ENCODE assay signal across 26 cellular contexts in the genomic region with DNA sequence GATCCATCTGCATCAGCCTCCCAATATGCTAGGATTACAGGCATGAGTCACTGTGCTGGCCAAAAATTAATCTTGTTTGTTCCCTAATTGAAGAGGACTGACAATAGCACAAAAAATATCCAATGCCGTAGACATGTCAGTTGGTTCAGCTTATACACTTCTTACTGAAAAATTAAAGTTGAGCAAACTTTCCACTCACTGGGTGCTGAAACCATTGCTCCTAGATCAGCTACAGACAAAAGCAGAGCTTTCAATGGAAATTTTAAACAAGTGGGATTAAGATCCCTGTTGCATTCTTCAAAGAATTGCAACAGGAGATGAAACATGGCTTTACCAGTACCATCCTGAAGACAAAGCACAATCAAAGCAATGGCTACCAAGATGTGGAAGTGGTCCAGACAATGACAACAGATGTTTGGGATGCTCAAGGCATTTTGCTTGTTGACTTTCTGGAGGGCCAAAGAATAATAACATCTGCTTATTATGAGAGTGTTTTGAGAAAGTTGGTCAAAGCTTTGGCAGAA. TPM values are rescaled to one million over a fixed set of nuclear protein-coding genes. Genes with fewer than 3 reads are reported as not detected.
DNase-seq lines count a peak whose midpoint lies in the region; FAIRE-seq and TF ChIP-seq lines count a peak whose summit lies in the region.
"Had no signal": no experiment of that assay in that cellular context is flagged by ENCODE, and none has a peak within 500 bp of the region (broad histone marks: within the 10 kb centered on the region; RNA-seq: fewer than 3 reads in every experiment).

No MANE protein-coding gene starts in this region.

- no peak overlapping the region for H2BK5ac ChIP-seq in H1 (ENCODE audit: low read depth, low read length)

- H3K4me1 ChIP-seq in H1 (replicated peaks in 1 of 4; ENCODE audit: control insufficient read depth in 3 of 4, insufficient read depth in 4 of 4, low read length in 3 of 4), result peaks cover 0 to 5% (median 2%) of the 10 kb centered on the region in 4 experiments; a peak in 4 of 7 replicates
- H3K4me1 ChIP-seq: BLaER1 treated with 17β-estradiol and CSF1 and Interleukin-3, amounts not matched to agents 10 nM and 100 nM; HAP-1 had no signal

- no peaks in the 10 kb centered on the region for H3K27me3 ChIP-seq in H1 (replicated peaks in 1 of 4; ENCODE audit: control insufficient read depth in 3 of 4, extremely low read depth in 1 of 4, insufficient read depth in 3 of 4, low read length in 3 of 4)
- H3K27me3 ChIP-seq: BE2C; BLaER1 treated with 17β-estradiol and CSF1 and Interleukin-3, amounts not matched to agents 10 nM and 100 nM had no signal

- WGBS in H1 (ENCODE audit: extremely low coverage in 1 of 2, insufficient coverage in 1 of 2, insufficient read length in 1 of 2, insufficient replicate concordance in 2 of 2, low coverage in 1 of 2, low lambda C conversion rate in 2 of 2, missing lambda C conversion rate in 1 of 2), 2 experiments, result 94% methylated on average over 1 of the region's 1 CpG; no CpG with 5 or more reads in 1 of the 2 experiments

- no peak overlapping the region for H3K4me2 ChIP-seq in H1 (ENCODE audit: insufficient read depth in 1 of 2, low read depth in 2 of 2, low read length in 2 of 2)
- H3K4me2 ChIP-seq: BLaER1 treated with 17β-estradiol and CSF1 and Interleukin-3, amounts not matched to agents 10 nM and 100 nM had no signal

- no peak overlapping the region for H3K56ac ChIP-seq in H1 (replicated peaks; ENCODE audit: insufficient read length, low read depth, low read length)

- H2BK20ac ChIP-seq in H1 (ENCODE audit: low read length), result no peak overlapping the region

- H3K4me3 Mint-ChIP-seq in immature natural killer cell, result no peak overlapping the region
- H3K4me3 Mint-ChIP-seq: CD4-positive, alpha-beta T cell; CD8-positive, alpha-beta memory T cell had no signal

- TF ChIP-seq EP300 in Ishikawa (IDR thresholded peaks at IDR 0.05; ENCODE audit: borderline replicate concordance) (no peak), H1 (IDR thresholded peaks at IDR 0.05; ENCODE audit: borderline replicate concordance in 1 of 2, low read depth in 2 of 2, low read length in 2 of 2) (no peak)

- TF ChIP-seq RAD21 in Ishikawa (IDR thresholded peaks at IDR 0.05; ENCODE audit: low read depth) (no peak), H1 (IDR thresholded peaks at IDR 0.05 in 1 of 2, conservative IDR thresholded peaks at IDR 0.05 in 1 of 2; ENCODE audit: low read depth in 2 of 2, low read length in 2 of 2) (no peak)

- no peak overlapping the region for H3K4me3 ChIP-seq in H1 (ENCODE audit: extremely low read depth in 1 of 4, insufficient read depth in 2 of 4, low read depth in 3 of 4, low read length in 4 of 4)
- H3K4me3 ChIP-seq: BLaER1 treated with 17β-estradiol and CSF1 and Interleukin-3, amounts not matched to agents 10 nM and 100 nM; GM23248; HAP-1 had no signal

- H3K9me3 ChIP-seq in H1 (ENCODE audit: insufficient read depth in 2 of 2, low read depth in 1 of 2, low read length in 1 of 2), result peaks cover 0 to 12% of the 10 kb centered on the region in 2 experiments; a peak in 2 of 4 replicates
- H3K9me3 ChIP-seq: BE2C, HAP-1 had no signal

- no peak overlapping the region for H2AK5ac ChIP-seq in H1 (ENCODE audit: low read depth, low read length)

- H3K18ac ChIP-seq in H1 (ENCODE audit: extremely low read depth, low read length), result no peak overlapping the region

- no peak for TF ChIP-seq CTCF in H1 (IDR thresholded peaks at IDR 0.05; ENCODE audit: control extremely low read depth in 1 of 3, insufficient read depth in 1 of 3, low read depth in 1 of 3, low read length in 3 of 3)

- CTCF ChIA-PET in H1 (lab: Charles Lee; ENCODE audit: partially characterized antibody), result interaction anchor here (0.6 to 1.5 kb wide), 8 partner anchors 10 to 162 kb away, joined by 3 to 9 read pairs (median 3); a partner anchor contains a TSS

- no peak overlapping the region for H3K27ac ChIP-seq in H1 (ENCODE audit: low read depth, low read length)
- H3K27ac ChIP-seq: 22Rv1; BLaER1 treated with 17β-estradiol and CSF1 and Interleukin-3, amounts not matched to agents 10 nM and 100 nM; GM23248 had no signal

- H3K27ac Mint-ChIP-seq in immature natural killer cell, result no peak overlapping the region
- H3K27ac Mint-ChIP-seq: CD14-positive monocyte; CD4-positive, alpha-beta T cell had no signal

- H2BK15ac ChIP-seq in H1 (ENCODE audit: low read length), result 0 out of 2 replicates have a peak overlapping the region, but pooled peaks have one; percentile 29

- H3K23me2 ChIP-seq in H1 (ENCODE audit: low read depth, low read length), result no peaks in the 10 kb centered on the region

- no peaks in the 10 kb centered on the region for H3K79me1 ChIP-seq in H1 (ENCODE audit: low read depth, low read length)

- no peak overlapping the region for H2BK120ac ChIP-seq in H1 (replicated peaks; ENCODE audit: low read depth, low read length)

- POLR2A ChIA-PET in H1 (lab: Charles Lee; ENCODE audit: partially characterized antibody), result no interaction called here

- no peak for FAIRE-seq in H1 (lab: Jason Lieb, UNC)
- FAIRE-seq: A204.1, D721Med, GM12892, GM19239, H54 had no signal

- no peak for TF ChIP-seq POLR2A in H1 (IDR thresholded peaks at IDR 0.05; ENCODE audit: control extremely low read depth in 1 of 2, low read depth in 2 of 2, low read length in 2 of 2)

- no peak overlapping the region for H3K4ac ChIP-seq in H1 (replicated peaks; ENCODE audit: insufficient read length, low read depth, low read length)

- H4K91ac ChIP-seq in H1 (replicated peaks; ENCODE audit: insufficient read length, low read length), result no peak overlapping the region

- no peak overlapping the region for H2AFZ ChIP-seq in H1 (ENCODE audit: low read length)
- H2AFZ ChIP-seq: GM23248 had no signal

- no peaks in the 10 kb centered on the region for H3K4me1 Mint-ChIP-seq in immature natural killer cell
- H3K4me1 Mint-ChIP-seq: CD14-positive monocyte; CD8-positive, alpha-beta memory T cell had no signal

- H3K79me2 ChIP-seq in H1 (ENCODE audit: control insufficient read depth in 1 of 2, insufficient read depth in 2 of 2, low read length in 2 of 2), result no peaks in the 10 kb centered on the region

- DNase-seq in NCI-H82 (lab: John Stamatoyannopoulos, UW) (peak; percentile 31), NCI-H82 treated with DMSO at 0.1 percent for 48 hours (lab: John Stamatoyannopoulos, UW; ENCODE audit: unreplicated experiment) (no peak), H1 (ENCODE audit: low read depth in 1 of 2, low spot score in 2 of 2) (no peak), GOT3 (lab: John Stamatoyannopoulos, UW) (no peak), immature natural killer cell (no peak)
- DNase-seq: ACHN; AML-193; BE2C; CD4-positive, alpha-beta T cell; CD8-positive, alpha-beta memory T cell; DMS 273 treated with DMSO at 0.1 percent for 48 hours; DMS79 treated with DMSO at 0.1 percent for 48 hours; GF-D8; GM23248 had no signal

- peaks cover 0 to 9% (median 0%) of the 10 kb centered on the region in 6 donors for H3K9me3 Mint-ChIP-seq in immature natural killer cell

- H2BK12ac ChIP-seq in H1 (ENCODE audit: low read depth, low read length), result no peak overlapping the region

- no peak overlapping the region for H4K8ac ChIP-seq in H1 (ENCODE audit: extremely low read depth, insufficient read depth, low read length)

- H3K27me3 Mint-ChIP-seq in immature natural killer cell (ENCODE audit: low read depth in 3 of 3), result peaks cover 10 to 23% (median 12%) of the 10 kb centered on the region in 3 donors

- no peak overlapping the region for H3K14ac ChIP-seq in H1 (ENCODE audit: insufficient read length)

- H3K9ac ChIP-seq in H1 (replicated peaks in 1 of 4; ENCODE audit: extremely low read depth in 1 of 4, low read depth in 3 of 4, low read length in 3 of 4), result no peak overlapping the region
- H3K9ac ChIP-seq: BLaER1 treated with 17β-estradiol and CSF1 and Interleukin-3, amounts not matched to agents 10 nM and 100 nM; GM23248 had no signal

- H3K36me3 Mint-ChIP-seq in immature natural killer cell, result no peaks in the 10 kb centered on the region
- H3K36me3 Mint-ChIP-seq: CD14-positive monocyte had no signal

- no peak overlapping the region for H3K23ac ChIP-seq in H1 (ENCODE audit: insufficient read length)

- no peaks in the 10 kb centered on the region for H3K36me3 ChIP-seq in H1 (ENCODE audit: control insufficient read depth in 2 of 4, insufficient read depth in 4 of 4, low read length in 3 of 4)
- H3K36me3 ChIP-seq: BE2C; BLaER1 treated with 17β-estradiol and CSF1 and Interleukin-3, amounts not matched to agents 10 nM and 100 nM; HAP-1 had no signal

- no peak overlapping the region for H4K5ac ChIP-seq in H1 (ENCODE audit: insufficient read length, low read depth, low read length)

- H4K20me1 ChIP-seq in H1 (replicated peaks in 1 of 2; ENCODE audit: control insufficient read depth in 1 of 2, insufficient read depth in 2 of 2, low read length in 2 of 2), result no peaks in the 10 kb centered on the region
- H4K20me1 ChIP-seq: BLaER1 treated with 17β-estradiol and CSF1 and Interleukin-3, amounts not matched to agents 10 nM and 100 nM had no signal

RNA-seq across cellular contexts. Expression of a gene that starts 16.0 kb away (rescaled TPM):
- total RNA-seq in H1 (2021; fragmentation: NEBNext Ultra II Directional; extraction: Animal tissue kit (Norgen Biotek cat#: 25700)), result 0.23 and 0.58 TPM in 2 replicates
- polyA plus RNA-seq in H1 (2011; rRNA removed), result 0.30 and 0.47 TPM in 2 replicates
- polyA plus RNA-seq in H1 (2011; cell fraction: cytosol; rRNA removed), result 0.26 TPM
- 0.31 TPM for polyA plus RNA-seq in H1 (2011; cell fraction: nucleus; rRNA removed)
- polyA plus RNA-seq in H1 (2012, experiment 1 of 2), result 0.36 to 1.2 TPM (median 0.37 TPM) in 4 replicates
- polyA plus RNA-seq in H1 (2012, experiment 2 of 2), result 0.18 TPM
- polyA plus RNA-seq in H1 (2013, experiment 1 of 2), result 1.2 TPM
- 0.81 TPM for polyA plus RNA-seq in H1 (2013, experiment 2 of 2)
- 0.19 and 0.29 TPM in 2 replicates for polyA minus RNA-seq in H1 (2011; rRNA and poly(A)+ RNA removed)
- not detected for polyA minus RNA-seq in H1 (2011; cell fraction: cytosol; rRNA and poly(A)+ RNA removed)
- polyA minus RNA-seq in H1 (2011; cell fraction: nucleus; rRNA and poly(A)+ RNA removed), result 0.50 TPM
- polyA plus RNA-seq in immature natural killer cell, result not detected
- total RNA-seq: CD4-positive, alpha-beta T cell; CD8-positive, alpha-beta memory T cell; Daoy; G401; GM23248 had no signal
- polyA plus RNA-seq: CD14-positive monocyte; CD8-positive, alpha-beta memory T cell had no signal

RNA-seq across cellular contexts. Expression of a gene that starts 27.2 kb away (rescaled TPM):
- 0.35 TPM in 1 of 2 replicates, not detected in the other for total RNA-seq in H1 (2021; fragmentation: NEBNext Ultra II Directional; extraction: Animal tissue kit (Norgen Biotek cat#: 25700))
- polyA plus RNA-seq in H1 (2011; rRNA removed) (0.29 and 0.82 TPM in 2 replicates), immature natural killer cell (not detected)
- polyA plus RNA-seq in H1 (2011; cell fraction: cytosol; rRNA removed), result 0.27 TPM
- polyA plus RNA-seq in H1 (2011; cell fraction: nucleus; rRNA removed), result 1.0 TPM
- 0.21 to 0.28 TPM (median 0.27 TPM) in 4 replicates for polyA plus RNA-seq in H1 (2012, experiment 1 of 2)
- polyA plus RNA-seq in H1 (2012, experiment 2 of 2), result 0.35 TPM
- polyA plus RNA-seq in H1 (2013, experiment 1 of 2), result 1.0 TPM
- 0.98 TPM for polyA plus RNA-seq in H1 (2013, experiment 2 of 2)
- 0.13 and 0.78 TPM in 2 replicates for polyA minus RNA-seq in H1 (2011; rRNA and poly(A)+ RNA removed)
- polyA minus RNA-seq in H1 (2011; cell fraction: cytosol; rRNA and poly(A)+ RNA removed), result not detected
- 0.90 TPM for polyA minus RNA-seq in H1 (2011; cell fraction: nucleus; rRNA and poly(A)+ RNA removed)
- total RNA-seq: CD4-positive, alpha-beta T cell; CD8-positive, alpha-beta memory T cell had no signal
- polyA plus RNA-seq: CD14-positive monocyte; CD8-positive, alpha-beta memory T cell had no signal

RNA-seq across cellular contexts. Expression of a gene that starts 56.2 kb away (rescaled TPM):
- 7.6 and 9.3 TPM in 2 replicates for total RNA-seq in H1 (2021; fragmentation: NEBNext Ultra II Directional; extraction: Animal tissue kit (Norgen Biotek cat#: 25700))
- polyA plus RNA-seq in H1 (2011; rRNA removed), result 14.5 and 21.0 TPM in 2 replicates
- polyA plus RNA-seq in H1 (2011; cell fraction: cytosol; rRNA removed), result 11.5 TPM
- polyA plus RNA-seq in H1 (2011; cell fraction: nucleus; rRNA removed), result 54.5 TPM
- 9.8 to 16.3 TPM (median 13.8 TPM) in 4 replicates for polyA plus RNA-seq in H1 (2012, experiment 1 of 2)
- 11.1 TPM for polyA plus RNA-seq in H1 (2012, experiment 2 of 2)
- 15.0 TPM for polyA plus RNA-seq in H1 (2013, experiment 1 of 2)
- 14.0 TPM for polyA plus RNA-seq in H1 (2013, experiment 2 of 2)
- 13.8 and 14.4 TPM in 2 replicates for polyA minus RNA-seq in H1 (2011; rRNA and poly(A)+ RNA removed)
- polyA minus RNA-seq in H1 (2011; cell fraction: cytosol; rRNA and poly(A)+ RNA removed), result 7.7 TPM
- 39.6 TPM for polyA minus RNA-seq in H1 (2011; cell fraction: nucleus; rRNA and poly(A)+ RNA removed)
- polyA plus RNA-seq in immature natural killer cell, result not detected
- total RNA-seq: CD4-positive, alpha-beta T cell; CD8-positive, alpha-beta memory T cell; GM23248 had no signal
- polyA plus RNA-seq: CD14-positive monocyte; CD8-positive, alpha-beta memory T cell; GM23248 had no signal

Comparison
In these comparisons a context has a peak if more than half of its experiments do, and no peak if none do; other contexts are left out.
1. RNA of a gene that starts 56.2 kb away (polyA plus RNA-seq): 9.8 to 54.5 TPM in H1; not detected in immature natural killer cell; every median in the first group is over 10 times any median in the second.